In genomic region chr17:43312011-43312410, GRCh38 we compare ENCODE assay signal across 21 cellular contexts.
DNase-seq lines count a peak whose midpoint lies in the region; ATAC-seq and TF ChIP-seq lines count a peak whose summit lies in the region.
"Had no signal": no experiment of that assay in that cellular context is flagged by ENCODE, and none has a peak within 500 bp of the region (broad histone marks: within the 10 kb centered on the region; RNA-seq: fewer than 3 reads in every experiment).

No MANE protein-coding gene starts in this region.

- intact Hi-C loops in activated B cell treated with CpG ODN at 0.5 μM for 24 hours (cut with micrococcal nuclease): no loop called here

- ATAC-seq in activated B cell treated with CpG ODN at 0.5 μM for 24 hours (ENCODE audit: low read depth) (no peak), GM21515 (IDR thresholded peaks at IDR 0.05; ENCODE audit: unreplicated experiment) (no peak)
- ATAC-seq in stimulated activated naive B cell treated with anti-CD40 and anti-IgM and Interleukin-4, amounts not matched to agents 10 μg/mL and 1 μg/mL and 100 μg/mL, for 72 hours (replicated peaks): no peak
- ATAC-seq: Panc1 had no signal

- H3K9me3 Mint-ChIP-seq in activated B cell treated with CpG ODN at 0.5 μM for 24 hours (no peaks in the 10 kb centered on the region), endothelial cell (ENCODE audit: unreplicated experiment) (no peaks in the 10 kb centered on the region)
- no peaks in the 10 kb centered on the region for H3K9me3 Mint-ChIP-seq in stimulated activated naive B cell treated with anti-CD40 and anti-IgM and Interleukin-4, amounts not matched to agents 10 μg/mL and 1 μg/mL and 100 μg/mL, for 72 hours
- H3K9me3 Mint-ChIP-seq: H9, HFFc6 had no signal

- H3K36me3 Mint-ChIP-seq in activated B cell treated with CpG ODN at 0.5 μM for 24 hours (ENCODE audit: low read depth) (no peaks in the 10 kb centered on the region), endothelial cell (ENCODE audit: low read depth, unreplicated experiment) (no peaks in the 10 kb centered on the region)
- H3K36me3 Mint-ChIP-seq in stimulated activated naive B cell treated with anti-CD40 and anti-IgM and Interleukin-4, amounts not matched to agents 10 μg/mL and 1 μg/mL and 100 μg/mL, for 72 hours: peaks cover 0 to 2% of the 10 kb centered on the region in 2 donors
- H3K36me3 Mint-ChIP-seq: CD4-positive, alpha-beta memory T cell had no signal

- H3K4me1 Mint-ChIP-seq in activated B cell treated with CpG ODN at 0.5 μM for 24 hours (peaks cover 8% of the 10 kb centered on the region), endothelial cell (ENCODE audit: unreplicated experiment) (peaks cover 4% of the 10 kb centered on the region)
- peaks cover 0 to 6% of the 10 kb centered on the region in 2 donors for H3K4me1 Mint-ChIP-seq in stimulated activated naive B cell treated with anti-CD40 and anti-IgM and Interleukin-4, amounts not matched to agents 10 μg/mL and 1 μg/mL and 100 μg/mL, for 72 hours

- POLR2A ChIA-PET in activated B cell treated with CpG ODN at 0.5 μM for 24 hours (lab: Charles Lee): interaction anchor here (0.7 kb wide), 1 partner anchor 49 kb away, joined by 4 read pairs; no protein-coding TSS in a partner anchor

- CTCF ChIA-PET in activated B cell treated with CpG ODN at 0.5 μM for 24 hours (lab: Charles Lee): no interaction called here

- H3K4me3 Mint-ChIP-seq in activated B cell treated with CpG ODN at 0.5 μM for 24 hours: no peak overlapping the region
- no peak overlapping the region for H3K4me3 Mint-ChIP-seq in endothelial cell (ENCODE audit: unreplicated experiment)
- H3K4me3 Mint-ChIP-seq in stimulated activated naive B cell treated with anti-CD40 and anti-IgM and Interleukin-4, amounts not matched to agents 10 μg/mL and 1 μg/mL and 100 μg/mL, for 72 hours: no peak overlapping the region
- H3K4me3 Mint-ChIP-seq: H9, HFFc6 had no signal

- TF ChIP-seq CTCF in activated B cell treated with CpG ODN at 0.5 μM for 24 hours (IDR thresholded peaks at IDR 0.05): no peak
- TF ChIP-seq CTCF in endothelial cell (IDR thresholded peaks at IDR 0.05; ENCODE audit: unreplicated experiment): no peak

- no peaks in the 10 kb centered on the region for H3K27me3 Mint-ChIP-seq in activated B cell treated with CpG ODN at 0.5 μM for 24 hours
- peaks cover 4% of the 10 kb centered on the region for H3K27me3 Mint-ChIP-seq in endothelial cell (ENCODE audit: unreplicated experiment)
- H3K27me3 Mint-ChIP-seq in stimulated activated naive B cell treated with anti-CD40 and anti-IgM and Interleukin-4, amounts not matched to agents 10 μg/mL and 1 μg/mL and 100 μg/mL, for 72 hours: no peaks in the 10 kb centered on the region
- H3K27me3 Mint-ChIP-seq: CD4-positive, alpha-beta memory T cell had no signal

- peak overlapping the region; percentile 9 for H3K27ac Mint-ChIP-seq in activated B cell treated with CpG ODN at 0.5 μM for 24 hours
- H3K27ac Mint-ChIP-seq in endothelial cell (ENCODE audit: unreplicated experiment): peak overlapping the region; percentile 48
- H3K27ac Mint-ChIP-seq in stimulated activated naive B cell treated with anti-CD40 and anti-IgM and Interleukin-4, amounts not matched to agents 10 μg/mL and 1 μg/mL and 100 μg/mL, for 72 hours: peak overlapping the region; percentile 59
- H3K27ac Mint-ChIP-seq: HFFc6 had no signal

- DNase-seq in activated CD8-positive, alpha-beta memory T cell treated with anti-CD3 and anti-CD28 coated beads for 24 hours: peak; percentile 52
- DNase-seq in activated CD8-positive, alpha-beta memory T cell treated with anti-CD3 and anti-CD28 coated beads, Interleukin-2, amount 50 U/mL, for 4 hours: no peak
- no peak for DNase-seq in activated B cell treated with CpG ODN at 0.5 μM for 24 hours
- no peak for DNase-seq in endothelial cell (ENCODE audit: low spot score)
- DNase-seq in stimulated activated naive B cell treated with anti-CD40 and anti-IgM and Interleukin-4, amounts not matched to agents 10 μg/mL and 1 μg/mL and 100 μg/mL, for 72 hours: no peak
- DNase-seq in COLO668 (lab: John Stamatoyannopoulos, UW; ENCODE audit: unreplicated experiment): no peak
- DNase-seq: CD4-positive, alpha-beta memory T cell; DMS153; GM23248; H9; HFFc6; Kasumi-1; NCI-H1417; NCI-H1694 treated with DMSO at 0.1 percent for 48 hours; NCI-H2081 treated with DMSO at 0.1 percent for 48 hours; NCI-H2171 treated with DMSO at 0.1 percent for 48 hours; NCI-H524 treated with DMSO at 0.1 percent for 48 hours; NCI-H82; SIG-M5 had no signal

Comparison
In these comparisons a context has a peak if more than half of its experiments do, and no peak if none do; other contexts are left out.
1. H3K27ac Mint-ChIP-seq: peak in every context shown above with its lines; median percentile 59 in stimulated activated naive B cell treated with anti-CD40 and anti-IgM and Interleukin-4, amounts not matched to agents 10 μg/mL and 1 μg/mL and 100 μg/mL, for 72 hours; 48 in endothelial cell; 9 in activated B cell treated with CpG ODN at 0.5 μM for 24 hours.